ENCODE assay signal across 1 cellular context in the genomic region with DNA sequence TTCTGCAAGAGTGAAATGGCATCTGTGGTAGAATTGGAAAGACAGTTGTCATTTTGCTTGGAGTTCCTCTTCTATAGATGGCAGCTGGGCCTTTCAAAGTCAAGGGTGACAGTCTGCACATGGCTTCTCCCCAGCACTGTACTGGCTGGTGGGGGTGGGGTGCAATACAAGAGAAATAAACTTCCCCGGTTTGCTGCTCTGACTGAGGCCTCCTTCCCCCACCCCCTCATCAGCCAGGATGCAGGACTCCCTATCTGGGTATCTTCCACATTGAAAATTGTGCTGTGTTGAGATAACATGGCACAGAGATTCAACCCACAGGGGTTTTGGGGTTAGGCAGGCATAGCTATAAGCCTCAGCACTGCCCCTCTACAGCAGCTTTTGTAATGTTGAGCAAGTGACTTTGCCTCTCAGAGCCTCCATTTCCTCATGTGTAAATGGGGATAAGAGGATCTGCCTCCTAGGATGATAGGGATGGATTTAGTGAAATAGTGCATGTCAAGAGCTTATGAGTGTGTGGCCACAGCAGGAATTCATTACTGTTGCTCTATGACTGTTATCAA.
TF ChIP-seq lines count a peak whose summit lies in the region.

No MANE protein-coding gene starts in this region.

TF ChIP-seq in GM23338, 12 proteins besides CTCF, POLR2A, EP300 and RAD21:
- TF ChIP-seq, protein P1, sequence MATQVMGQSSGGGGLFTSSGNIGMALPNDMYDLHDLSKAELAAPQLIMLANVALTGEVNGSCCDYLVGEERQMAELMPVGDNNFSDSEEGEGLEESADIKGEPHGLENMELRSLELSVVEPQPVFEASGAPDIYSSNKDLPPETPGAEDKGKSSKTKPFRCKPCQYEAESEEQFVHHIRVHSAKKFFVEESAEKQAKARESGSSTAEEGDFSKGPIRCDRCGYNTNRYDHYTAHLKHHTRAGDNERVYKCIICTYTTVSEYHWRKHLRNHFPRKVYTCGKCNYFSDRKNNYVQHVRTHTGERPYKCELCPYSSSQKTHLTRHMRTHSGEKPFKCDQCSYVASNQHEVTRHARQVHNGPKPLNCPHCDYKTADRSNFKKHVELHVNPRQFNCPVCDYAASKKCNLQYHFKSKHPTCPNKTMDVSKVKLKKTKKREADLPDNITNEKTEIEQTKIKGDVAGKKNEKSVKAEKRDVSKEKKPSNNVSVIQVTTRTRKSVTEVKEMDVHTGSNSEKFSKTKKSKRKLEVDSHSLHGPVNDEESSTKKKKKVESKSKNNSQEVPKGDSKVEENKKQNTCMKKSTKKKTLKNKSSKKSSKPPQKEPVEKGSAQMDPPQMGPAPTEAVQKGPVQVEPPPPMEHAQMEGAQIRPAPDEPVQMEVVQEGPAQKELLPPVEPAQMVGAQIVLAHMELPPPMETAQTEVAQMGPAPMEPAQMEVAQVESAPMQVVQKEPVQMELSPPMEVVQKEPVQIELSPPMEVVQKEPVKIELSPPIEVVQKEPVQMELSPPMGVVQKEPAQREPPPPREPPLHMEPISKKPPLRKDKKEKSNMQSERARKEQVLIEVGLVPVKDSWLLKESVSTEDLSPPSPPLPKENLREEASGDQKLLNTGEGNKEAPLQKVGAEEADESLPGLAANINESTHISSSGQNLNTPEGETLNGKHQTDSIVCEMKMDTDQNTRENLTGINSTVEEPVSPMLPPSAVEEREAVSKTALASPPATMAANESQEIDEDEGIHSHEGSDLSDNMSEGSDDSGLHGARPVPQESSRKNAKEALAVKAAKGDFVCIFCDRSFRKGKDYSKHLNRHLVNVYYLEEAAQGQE (IDR thresholded peaks at IDR 0.05; ENCODE audit: unreplicated experiment) = no peak
- no peak for TF ChIP-seq EZH2phosphoT487 (IDR thresholded peaks at IDR 0.05; ENCODE audit: unreplicated experiment)
- TF ChIP-seq ZNF114 (CRISPR knock-in tag; IDR thresholded peaks at IDR 0.05) = no peak
- TF ChIP-seq ZNF462 (CRISPR knock-in tag; IDR thresholded peaks at IDR 0.05) = no peak
- TF ChIP-seq POLR2AphosphoS5 (IDR thresholded peaks at IDR 0.05; ENCODE audit: low read depth) = no peak
- TF ChIP-seq NANOG (IDR thresholded peaks at IDR 0.05; ENCODE audit: borderline replicate concordance) = no peak
- TF ChIP-seq STAT1 (IDR thresholded peaks at IDR 0.05; ENCODE audit: unreplicated experiment) = no peak
- TF ChIP-seq, protein P2, sequence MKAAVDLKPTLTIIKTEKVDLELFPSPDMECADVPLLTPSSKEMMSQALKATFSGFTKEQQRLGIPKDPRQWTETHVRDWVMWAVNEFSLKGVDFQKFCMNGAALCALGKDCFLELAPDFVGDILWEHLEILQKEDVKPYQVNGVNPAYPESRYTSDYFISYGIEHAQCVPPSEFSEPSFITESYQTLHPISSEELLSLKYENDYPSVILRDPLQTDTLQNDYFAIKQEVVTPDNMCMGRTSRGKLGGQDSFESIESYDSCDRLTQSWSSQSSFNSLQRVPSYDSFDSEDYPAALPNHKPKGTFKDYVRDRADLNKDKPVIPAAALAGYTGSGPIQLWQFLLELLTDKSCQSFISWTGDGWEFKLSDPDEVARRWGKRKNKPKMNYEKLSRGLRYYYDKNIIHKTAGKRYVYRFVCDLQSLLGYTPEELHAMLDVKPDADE (IDR thresholded peaks at IDR 0.05) = no peak
- no peak for TF ChIP-seq JUNB (IDR thresholded peaks at IDR 0.05; ENCODE audit: unreplicated experiment)
- no peak for TF ChIP-seq CREB1 (CRISPR knock-in tag; IDR thresholded peaks at IDR 0.05; ENCODE audit: low read depth)
- no peak for TF ChIP-seq EZH2 (IDR thresholded peaks at IDR 0.05; ENCODE audit: low read depth, unreplicated experiment)
- no peak for TF ChIP-seq ZNF331 (CRISPR knock-in tag; IDR thresholded peaks at IDR 0.05; ENCODE audit: low read depth)
